Comparison of ENCODE assay signal across 8 cellular contexts in genomic region chr6:43013020-43013842, GRCh38. TPM values are rescaled to one million over a fixed set of nuclear protein-coding genes. Genes with fewer than 3 reads are reported as not detected.
DNase-seq lines count a peak whose midpoint lies in the region; TF ChIP-seq lines count a peak whose summit lies in the region.

No MANE protein-coding gene starts in this region.

- H3K27ac ChIP-seq in PC-9 (peak overlapping the region; percentile 18; the same call in 1 of the 2 replicates), muscle layer of duodenum (ENCODE audit: low read length) (peak overlapping the region; percentile 72)

- DNase-seq in ELR (ENCODE audit: low read depth) (peak; percentile 61), HAP-1 (ENCODE audit: low spot score in 2 of 2) (no peak), PC-9 (peak in 1 of 2 experiments; percentile 55), iPS-NIHi11 (ENCODE audit: low spot score) (no peak), NCI-H774 (lab: John Stamatoyannopoulos, UW) (no peak)
- peak; percentile 76 for DNase-seq in effector CD8-positive, alpha-beta T cell (lab: John Stamatoyannopoulos, UW)
- DNase-seq in activated CD4-positive, alpha-beta T cell treated with anti-CD3 and anti-CD28 coated beads for 48 hours, result no peak

- TSS peak; percentile 61 for BruUV-seq in PC-9 (replicated peaks; lab: Mats Ljungman, UMichigan)

- H3K4me1 ChIP-seq in HAP-1, result peaks cover 4% of the 10 kb centered on the region
- peaks cover 18% of the 10 kb centered on the region for H3K4me1 ChIP-seq in PC-9 (replicated peaks; ENCODE audit: insufficient read depth)
- peaks cover 18 to 44% of the 10 kb centered on the region in 2 donors for H3K4me1 ChIP-seq in muscle layer of duodenum (ENCODE audit: control insufficient read depth in 1 of 2, insufficient read depth in 2 of 2, low read length in 2 of 2)

- no peaks in the 10 kb centered on the region; the same call in 1 of the 2 replicates for H3F3A ChIP-seq in PC-9 (ENCODE audit: insufficient read depth, low read depth)

- CTCF ChIA-PET in PC-9 (lab: Charles Lee), result interaction anchor here (0.6 to 0.9 kb wide), 2 partner anchors 62 to 447 kb away, joined by 3 to 4 read pairs; no protein-coding TSS in a partner anchor

- H3K9me3 ChIP-seq in HAP-1 (no peaks in the 10 kb centered on the region), PC-9 (ENCODE audit: insufficient read depth, low read depth) (no peaks in the 10 kb centered on the region), muscle layer of duodenum (ENCODE audit: control insufficient read depth in 1 of 2, low read length in 2 of 2) (no peaks in the 10 kb centered on the region)

- no peaks in the 10 kb centered on the region for H3K9me2 ChIP-seq in PC-9 (ENCODE audit: insufficient read depth)

- no peaks in the 10 kb centered on the region for H3K27me3 ChIP-seq in HAP-1 (ENCODE audit: low read depth)
- H3K27me3 ChIP-seq in PC-9 (ENCODE audit: insufficient read depth, low read depth), result no peaks in the 10 kb centered on the region
- H3K27me3 ChIP-seq in muscle layer of duodenum (ENCODE audit: low read depth, low read length), result no peaks in the 10 kb centered on the region

- TF ChIP-seq CTCF in PC-9 (conservative IDR thresholded peaks at IDR 0.05), result no peak

- intact Hi-C loops in PC-9 (cut with micrococcal nuclease; ENCODE audit: unreplicated experiment), result loop anchor here (5.0 to 10.0 kb wide), 4 partner anchors 44 to 129 kb away; partner anchors contain the start of genes CNPY3, KLC4 and MRPL2

- H3K4me3 ChIP-seq in HAP-1 (peak overlapping the region; percentile 63), PC-9 (peak overlapping the region; percentile 67), muscle layer of duodenum (ENCODE audit: low read depth in 1 of 2, low read length in 2 of 2) (peak overlapping the region; percentile 74 to 91)

- H2AFZ ChIP-seq in PC-9, result peak overlapping the region; percentile 94

- H3K36me3 ChIP-seq in HAP-1 (replicated peaks) (peaks cover 46% of the 10 kb centered on the region), PC-9 (ENCODE audit: low read depth) (no peaks in the 10 kb centered on the region), muscle layer of duodenum (ENCODE audit: control insufficient read depth in 1 of 2, insufficient read depth in 2 of 2, low read length in 2 of 2) (peaks cover 46 to 50% of the 10 kb centered on the region in 2 donors)

- H3K4me2 ChIP-seq in PC-9, result peak overlapping the region; percentile 97

- H3K79me2 ChIP-seq in PC-9 (ENCODE audit: low read depth), result peaks cover 42% of the 10 kb centered on the region

- in situ Hi-C loops in HAP-1 (cut with MboI; ENCODE audit: low sequenced_read_pairs), result no loop called here

- H4K20me1 ChIP-seq in PC-9 (ENCODE audit: insufficient read depth), result peaks cover 3% of the 10 kb centered on the region

- POLR2A ChIA-PET in PC-9 (lab: Charles Lee; ENCODE audit: unreplicated experiment), result interaction anchor here (0.6 to 1.0 kb wide), 7 partner anchors 29 to 1229 kb away, joined by 3 to 16 read pairs (median 4); partner anchors contain the start of genes CNPY3, MRPL2 and PPP2R5D

RNA-seq across cellular contexts. Expression of gene MEA1, which starts 0.5 kb away (rescaled TPM):
- 77.0 and 77.6 TPM in 2 replicates for total RNA-seq in PC-9 (2021)

RNA-seq across cellular contexts. Expression of gene KLHDC3, which starts 0.8 kb away (rescaled TPM):
- 104 and 122 TPM in 2 replicates for total RNA-seq in PC-9 (2021)

RNA-seq across cellular contexts. Expression of gene RRP36, which starts 8.2 kb away (rescaled TPM):
- 45.2 and 62.5 TPM in 2 replicates for total RNA-seq in PC-9 (2021)

RNA-seq across cellular contexts. Expression of gene PPP2R5D, which starts 28.9 kb away (rescaled TPM):
- 42.9 and 53.7 TPM in 2 replicates for total RNA-seq in PC-9 (2021)

RNA-seq across cellular contexts. Expression of gene PEX6, which starts 34.2 kb away (rescaled TPM):
- 25.9 and 31.3 TPM in 2 replicates for total RNA-seq in PC-9 (2021)

Comparison
In these comparisons a context has a peak if more than half of its experiments do, and no peak if none do; other contexts are left out.
1. DNase-seq: peak in ELR (single experiment) and effector CD8-positive, alpha-beta T cell (single experiment); none in HAP-1 (0 of 2), iPS-NIHi11 (single experiment), NCI-H774 (single experiment) and activated CD4-positive, alpha-beta T cell treated with anti-CD3 and anti-CD28 coated beads for 48 hours (single experiment).
2. Peak in every context shown above with its lines, with median percentiles within 50 percentile points of each other: H3K4me3 ChIP-seq.